Comparison of ENCODE assay signal across 20 cellular contexts in genomic region chr7:44380179-44380830, GRCh38. TPM values are rescaled to one million over a fixed set of nuclear protein-coding genes. Genes with fewer than 3 reads are reported as not detected.
DNase-seq lines count a peak whose midpoint lies in the region; ATAC-seq, FAIRE-seq and TF ChIP-seq lines count a peak whose summit lies in the region.
"Had no signal": no experiment of that assay in that cellular context is flagged by ENCODE, and none has a peak within 500 bp of the region (broad histone marks: within the 10 kb centered on the region; RNA-seq: fewer than 3 reads in every experiment).

No MANE protein-coding gene starts in this region.

- DNase-seq in SK-N-SH = peak; percentile 22
- no peak for DNase-seq in RWPE2 (ENCODE audit: low spot score)
- DNase-seq in endothelial cell of umbilical vein (ENCODE audit: low read depth, low spot score) = no peak
- DNase-seq in osteocyte (ENCODE audit: extremely low spot score, unreplicated experiment) = peak; percentile 51
- DNase-seq in hypothalamus (lab: John Stamatoyannopoulos, UW) = no peak
- no peak for DNase-seq in MV-4-11 (lab: John Stamatoyannopoulos, UW)
- DNase-seq in MM.1S = no peak
- DNase-seq: BE2C, cortex of kidney, foreskin keratinocyte, NCI-H1092 treated with DMSO at 0.1 percent for 48 hours, NCI-H510A treated with DMSO at 0.1 percent for 48 hours, right cardiac atrium had no signal

- TF ChIP-seq CTCF in SK-N-SH (IDR thresholded peaks at IDR 0.05) (no peak), RWPE2 (IDR thresholded peaks at IDR 0.05; ENCODE audit: poor library complexity, severe bottlenecking) (no peak), endothelial cell of umbilical vein (IDR thresholded peaks at IDR 0.05; ENCODE audit: extremely low read depth in 1 of 2, insufficient read depth in 1 of 2, low read depth in 1 of 2, low read length in 2 of 2) (no peak), osteocyte (IDR thresholded peaks at IDR 0.05) (no peak), MM.1S (IDR thresholded peaks at IDR 0.05; ENCODE audit: low read length) (no peak)

- H3K27ac ChIP-seq in SK-N-SH (ENCODE audit: low read depth in 2 of 2, low read length in 1 of 2) = no peak overlapping the region
- peak overlapping the region; percentile 98 for H3K27ac ChIP-seq in RWPE2 (ENCODE audit: poor library complexity, severe bottlenecking)
- H3K27ac ChIP-seq in endothelial cell of umbilical vein (ENCODE audit: insufficient read depth, low read depth, low read length) = no peak overlapping the region
- H3K27ac ChIP-seq in MM.1S (ENCODE audit: low read length) = no peak overlapping the region
- H3K27ac ChIP-seq: 22Rv1, foreskin keratinocyte, hepatocyte, KMS-11 had no signal

- peaks cover 32% of the 10 kb centered on the region for H3K4me1 Mint-ChIP-seq in osteocyte (ENCODE audit: unreplicated experiment)

- dilution Hi-C loops in endothelial cell of umbilical vein (cut with MboI; ENCODE audit: extremely low pct_ligation_motif_present, low sequenced_read_pairs) = no loop called here

- no TSS peak for BruUV-seq in endothelial cell of umbilical vein (replicated peaks; lab: Mats Ljungman, UMichigan)

- FAIRE-seq in endothelial cell of umbilical vein (lab: Jason Lieb, UNC) = peak; percentile 15
- FAIRE-seq: D721Med had no signal

- TF ChIP-seq EP300 in SK-N-SH (IDR thresholded peaks at IDR 0.05; ENCODE audit: borderline replicate concordance in 1 of 2, low read depth in 1 of 2, low read length in 1 of 2) = no peak

- H3K9me2 ChIP-seq in SK-N-SH (no peaks in the 10 kb centered on the region), MM.1S (replicated peaks; ENCODE audit: insufficient read depth, low read length) (no peaks in the 10 kb centered on the region)

- H3K9ac ChIP-seq in SK-N-SH = no peak overlapping the region
- H3K9ac ChIP-seq in endothelial cell of umbilical vein (replicated peaks; ENCODE audit: extremely low read depth, insufficient read depth, low read length) = no peak overlapping the region
- no peak overlapping the region for H3K9ac ChIP-seq in MM.1S (ENCODE audit: low read length)
- H3K9ac ChIP-seq: KMS-11 had no signal

- H3K36me3 Mint-ChIP-seq in osteocyte (ENCODE audit: unreplicated experiment) = peaks cover 21% of the 10 kb centered on the region

- 92% methylated on average over 2 of the region's 2 CpGs for WGBS in SK-N-SH (ENCODE audit: low lambda C conversion rate)

- H3K4me2 ChIP-seq in SK-N-SH (no peak overlapping the region), endothelial cell of umbilical vein (ENCODE audit: insufficient read depth, low read length) (no peak overlapping the region), MM.1S (ENCODE audit: low read depth, low read length) (no peak overlapping the region)
- H3K4me2 ChIP-seq: hepatocyte, KMS-11 had no signal

- H3K9me1 ChIP-seq in endothelial cell of umbilical vein (replicated peaks; ENCODE audit: control insufficient read depth, extremely low read depth, insufficient read depth, low read length) = no peaks in the 10 kb centered on the region

- H3K27me3 ChIP-seq in SK-N-SH (ENCODE audit: insufficient read depth) (no peaks in the 10 kb centered on the region), RWPE2 (ENCODE audit: insufficient read depth, poor library complexity, severe bottlenecking) (no peaks in the 10 kb centered on the region), endothelial cell of umbilical vein (ENCODE audit: control insufficient read depth in 2 of 2, insufficient read depth in 2 of 2, low read length in 2 of 2) (no peaks in the 10 kb centered on the region), MM.1S (replicated peaks; ENCODE audit: insufficient read depth, low read length) (no peaks in the 10 kb centered on the region)
- H3K27me3 ChIP-seq: BE2C, foreskin keratinocyte, hepatocyte had no signal

- no peak overlapping the region for H3K4me3 ChIP-seq in SK-N-SH (ENCODE audit: low read depth in 2 of 2, low read length in 1 of 2)
- H3K4me3 ChIP-seq in RWPE2 (ENCODE audit: severe bottlenecking) = no peak overlapping the region
- no peak overlapping the region for H3K4me3 ChIP-seq in endothelial cell of umbilical vein (replicated peaks in 1 of 3; ENCODE audit: insufficient read depth in 1 of 3, low read depth in 1 of 3, low read length in 3 of 3)
- no peak overlapping the region for H3K4me3 ChIP-seq in MM.1S (ENCODE audit: low read length)
- H3K4me3 ChIP-seq: hepatocyte had no signal

- peaks cover 6% of the 10 kb centered on the region for H3K27me3 Mint-ChIP-seq in osteocyte (ENCODE audit: unreplicated experiment)

- no peaks in the 10 kb centered on the region for H3K9me3 Mint-ChIP-seq in osteocyte (ENCODE audit: unreplicated experiment)
- H3K9me3 Mint-ChIP-seq: activated T-helper 2 cell treated with anti-CD3 and anti-CD28 coated beads, Interferon-gamma antibody, Interleukin-2, Interleukin-4, amounts not matched to agents 10 μg/mL and 5 μg/mL and 100 μg/mL, durations not matched to agents 14 hours and 24 hours and 36 hours; brain had no signal

- intact Hi-C loops in endothelial cell of umbilical vein (cut with micrococcal nuclease) = no loop called here

- no peak overlapping the region for H3K27ac Mint-ChIP-seq in osteocyte (ENCODE audit: unreplicated experiment)
- H3K27ac Mint-ChIP-seq: activated T-helper 2 cell treated with anti-CD3 and anti-CD28 coated beads, Interferon-gamma antibody, Interleukin-2, Interleukin-4, amounts not matched to agents 10 μg/mL and 5 μg/mL and 100 μg/mL, durations not matched to agents 14 hours and 24 hours and 36 hours had no signal

- H3K9me3 ChIP-seq in SK-N-SH = no peaks in the 10 kb centered on the region
- no peaks in the 10 kb centered on the region for H3K9me3 ChIP-seq in RWPE2 (ENCODE audit: severe bottlenecking)
- no peaks in the 10 kb centered on the region for H3K9me3 ChIP-seq in endothelial cell of umbilical vein (replicated peaks; ENCODE audit: control insufficient read depth, insufficient read depth, low read length)
- no peaks in the 10 kb centered on the region for H3K9me3 ChIP-seq in MM.1S (replicated peaks; ENCODE audit: insufficient read depth, low read length)
- H3K9me3 ChIP-seq: BE2C had no signal

- H4K20me1 ChIP-seq in SK-N-SH (ENCODE audit: insufficient read depth) (0 out of 2 replicates have a peak, but pooled peaks cover 8% of the 10 kb centered on the region), endothelial cell of umbilical vein (replicated peaks; ENCODE audit: control insufficient read depth, extremely low read depth, insufficient read depth, low read length) (no peaks in the 10 kb centered on the region), MM.1S (ENCODE audit: insufficient read depth, low read length) (no peaks in the 10 kb centered on the region)

- no peak for ATAC-seq in SK-N-SH treated with all-trans-retinoic acid at 6 μM for 48 hours
- no peak for ATAC-seq in RWPE2 (ENCODE audit: low read depth)
- ATAC-seq: right cardiac atrium had no signal

- H3K79me2 ChIP-seq in SK-N-SH (ENCODE audit: insufficient read depth) (no peaks in the 10 kb centered on the region), endothelial cell of umbilical vein (ENCODE audit: control insufficient read depth, insufficient read depth, low read length) (no peaks in the 10 kb centered on the region), MM.1S (ENCODE audit: low read length) (no peaks in the 10 kb centered on the region)
- H3K79me2 ChIP-seq: hepatocyte had no signal

- TF ChIP-seq RAD21 in SK-N-SH (IDR thresholded peaks at IDR 0.05; ENCODE audit: low read length) = no peak

- H3K36me3 ChIP-seq in SK-N-SH (replicated peaks in 1 of 2; ENCODE audit: control insufficient read depth in 1 of 2, insufficient read depth in 2 of 2, low read length in 1 of 2) (peaks cover 9 to 32% of the 10 kb centered on the region in 2 experiments), RWPE2 (ENCODE audit: low read depth) (peaks cover 12% of the 10 kb centered on the region), endothelial cell of umbilical vein (ENCODE audit: control insufficient read depth in 2 of 2, extremely low read depth in 1 of 2, insufficient read depth in 2 of 2, low read length in 2 of 2) (peaks cover 0 to 3% of the 10 kb centered on the region in 2 experiments), MM.1S (replicated peaks; ENCODE audit: insufficient read depth, low read length) (no peaks in the 10 kb centered on the region)
- H3K36me3 ChIP-seq: BE2C had no signal

- no peak overlapping the region for H2AFZ ChIP-seq in SK-N-SH (ENCODE audit: low read depth)
- H2AFZ ChIP-seq in endothelial cell of umbilical vein (ENCODE audit: low read depth, low read length) = no peak overlapping the region
- no peak overlapping the region for H2AFZ ChIP-seq in MM.1S (ENCODE audit: low read length)
- H2AFZ ChIP-seq: hepatocyte had no signal

- H3K4me3 Mint-ChIP-seq in osteocyte (ENCODE audit: unreplicated experiment) = no peak overlapping the region
- H3K4me3 Mint-ChIP-seq: brain had no signal

- H3K4me1 ChIP-seq in SK-N-SH (ENCODE audit: control insufficient read depth in 1 of 2, insufficient read depth in 2 of 2, low read depth in 1 of 2, low read length in 1 of 2) (peaks cover 0 to 24% of the 10 kb centered on the region in 2 experiments; a peak in 2 of 4 replicates), RWPE2 (ENCODE audit: insufficient read depth, poor library complexity, severe bottlenecking) (peaks cover 41% of the 10 kb centered on the region), endothelial cell of umbilical vein (ENCODE audit: control insufficient read depth, extremely low read depth, insufficient read depth, low read length) (peaks cover 69% of the 10 kb centered on the region), MM.1S (ENCODE audit: low read length) (no peaks in the 10 kb centered on the region)
- H3K4me1 ChIP-seq: BE2C had no signal

- H3F3A ChIP-seq in SK-N-SH (replicated peaks; ENCODE audit: insufficient read depth) = peaks cover 9% of the 10 kb centered on the region
- H3F3A ChIP-seq in MM.1S (ENCODE audit: insufficient read depth, low read length) = no peaks in the 10 kb centered on the region

- POLR2A ChIA-PET in SK-N-SH (lab: Yijun Ruan, JAX) (no interaction called here), endothelial cell of umbilical vein (lab: Charles Lee) (no interaction called here)

- no peak for TF ChIP-seq POLR2A in endothelial cell of umbilical vein (IDR thresholded peaks at IDR 0.05; ENCODE audit: low read depth, low read length)

- CTCF ChIA-PET in SK-N-SH (lab: Yijun Ruan, JAX) (interaction anchor here (1.6 to 3.2 kb wide), 2 partner anchors 95 to 139 kb away, joined by 3 to 11 read pairs; no protein-coding TSS in a partner anchor), endothelial cell of umbilical vein (lab: Charles Lee) (interaction anchor here (0.6 kb wide), 1 partner anchor 18 kb away, joined by 3 read pairs; no protein-coding TSS in a partner anchor)

RNA-seq across cellular contexts. Expression of gene CAMK2B, which starts 54.9 kb away (rescaled TPM):
- polyA plus RNA-seq in SK-N-SH (2012; rRNA removed) (0.10 and 0.20 TPM in 2 replicates), endothelial cell of umbilical vein (0.57 and 0.72 TPM in 2 replicates)
- 0.13 and 0.17 TPM in 2 replicates for polyA plus RNA-seq in SK-N-SH (2012; cell fraction: cytosol; rRNA removed)
- polyA plus RNA-seq in SK-N-SH (2012; cell fraction: nucleus; rRNA removed) = 0.15 and 0.19 TPM in 2 replicates
- total RNA-seq in endothelial cell of umbilical vein (1.4 and 1.6 TPM in 2 replicates), osteocyte (not detected in 2 replicates)
- 0.36 and 0.47 TPM in 2 replicates for polyA plus RNA-seq in endothelial cell of umbilical vein (2011; cell fraction: cytosol; rRNA removed)
- 1.1 and 2.9 TPM in 2 replicates for polyA plus RNA-seq in endothelial cell of umbilical vein (2011; cell fraction: nucleus; rRNA removed)
- polyA plus RNA-seq in endothelial cell of umbilical vein (2012) = 0.43 and 0.52 TPM in 2 replicates
- polyA minus RNA-seq in endothelial cell of umbilical vein = 0.68 and 0.76 TPM in 2 replicates
- polyA minus RNA-seq in endothelial cell of umbilical vein (2011; cell fraction: cytosol; rRNA and poly(A)+ RNA removed) = not detected
- 1.1 and 2.7 TPM in 2 replicates for polyA minus RNA-seq in endothelial cell of umbilical vein (2011; cell fraction: nucleus; rRNA and poly(A)+ RNA removed)

Comparison
In these comparisons a context has a peak if more than half of its experiments do, and no peak if none do; other contexts are left out.
1. DNase-seq: peak in SK-N-SH (single experiment) and osteocyte (single experiment); none in RWPE2 (single experiment), endothelial cell of umbilical vein (single experiment), hypothalamus (0 of 51), MV-4-11 (single experiment) and MM.1S (single experiment).